In the genomic region with DNA sequence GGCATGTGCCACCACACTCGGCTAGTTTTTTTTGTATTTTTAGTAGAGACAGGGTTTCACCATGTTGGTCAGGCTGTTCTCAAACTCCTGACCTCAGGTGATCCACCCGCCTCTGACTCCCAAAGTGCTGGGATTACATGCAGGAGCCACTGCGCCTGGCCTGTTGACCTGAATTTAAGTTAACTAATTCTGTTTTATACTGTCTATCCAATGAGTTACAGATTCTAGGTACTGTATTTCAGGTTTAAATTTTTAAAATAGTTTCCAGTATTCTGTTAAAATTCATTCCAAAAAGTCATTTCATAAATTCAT, we compare ENCODE assay signal across 12 cellular contexts. TPM values are rescaled to one million over a fixed set of nuclear protein-coding genes. Genes with fewer than 3 reads are reported as not detected.
DNase-seq lines count a peak whose midpoint lies in the region; ATAC-seq, FAIRE-seq and TF ChIP-seq lines count a peak whose summit lies in the region.
"Not testable (repeated sequence)": the region's sequence is repeated elsewhere in the genome, so short reads cannot be mapped to it uniquely, and the experiment has no call there.
"Had no signal": no experiment of that assay in that cellular context is flagged by ENCODE, and none has a peak within 500 bp of the region (broad histone marks: within the 10 kb centered on the region; RNA-seq: fewer than 3 reads in every experiment).

No MANE protein-coding gene starts in this region.

- intact Hi-C loops in PC-3 (cut with micrococcal nuclease); gastrocnemius medialis (cut with DNase I; ENCODE audit: low total_unique reads): not testable (repeated sequence)

- not testable (repeated sequence) for H3K36me3 ChIP-seq in CD4-positive, CD25-positive, alpha-beta regulatory T cell (ENCODE audit: control insufficient read depth, insufficient read depth, low read length); PC-3 (ENCODE audit: low read depth, low read length); gastrocnemius medialis

- BruUV-seq in PC-3 (replicated peaks; lab: Mats Ljungman, UMichigan) = not testable (repeated sequence)

- ATAC-seq in A549; CD4-positive, CD25-positive, alpha-beta regulatory T cell (ENCODE audit: low read depth in 2 of 2); PC-3; activated T-cell treated with anti-CD3 and anti-CD28 coated beads, Interleukin-2, amount 50 U/mL, for 72 hours (replicated peaks in 1 of 2); effector memory CD8-positive, alpha-beta T cell (replicated peaks); gastrocnemius medialis; stimulated activated memory B cell treated with anti-CD40 and anti-IgM and Interleukin-4, amounts not matched to agents 10 μg/mL and 1 μg/mL and 100 μg/mL, for 72 hours: not testable (repeated sequence)

- peak overlapping the region in 3 of 4 donors; percentile 38 to 67 (median 66) for H3K4me3 Mint-ChIP-seq in CD4-positive, CD25-positive, alpha-beta regulatory T cell
- not testable (repeated sequence) for H3K4me3 Mint-ChIP-seq in activated T-cell treated with anti-CD3 and anti-CD28 coated beads, Interleukin-2, amount 50 U/mL, for 72 hours; effector memory CD8-positive, alpha-beta T cell; stimulated activated memory B cell treated with anti-CD40 and anti-IgM and Interleukin-4, amounts not matched to agents 10 μg/mL and 1 μg/mL and 100 μg/mL, for 72 hours

- TF ChIP-seq CTCF in A549 (IDR thresholded peaks at IDR 0.05); PC-3 (conservative IDR thresholded peaks at IDR 0.05; ENCODE audit: low read depth, low read length); gastrocnemius medialis (IDR thresholded peaks at IDR 0.05 in 4 of 5, conservative IDR thresholded peaks at IDR 0.05 in 1 of 5): not testable (repeated sequence)

- not testable (repeated sequence) for H3K9ac ChIP-seq in PC-3 (ENCODE audit: low read length)

- H2AFZ ChIP-seq in PC-3 (ENCODE audit: low read length) = not testable (repeated sequence)

- not testable (repeated sequence) for H3K9me2 ChIP-seq in PC-3 (replicated peaks; ENCODE audit: low read length)

- H3K36me3 Mint-ChIP-seq in CD4-positive, CD25-positive, alpha-beta regulatory T cell; activated T-cell treated with anti-CD3 and anti-CD28 coated beads, Interleukin-2, amount 50 U/mL, for 72 hours (ENCODE audit: insufficient read depth in 2 of 2); effector memory CD8-positive, alpha-beta T cell (ENCODE audit: insufficient read depth); stimulated activated memory B cell treated with anti-CD40 and anti-IgM and Interleukin-4, amounts not matched to agents 10 μg/mL and 1 μg/mL and 100 μg/mL, for 72 hours: not testable (repeated sequence)

- POLR2A ChIA-PET in A549 (lab: Yijun Ruan, JAX) = not testable (repeated sequence)
- POLR2A ChIA-PET in PC-3 (lab: Charles Lee; ENCODE audit: unreplicated experiment) = interaction anchor here (0.5 kb wide), 1 partner anchor 30 kb away, joined by 13 read pairs; no protein-coding TSS in a partner anchor

- DNase-seq in A549 (ENCODE audit: low read depth in 1 of 2, low spot score in 1 of 2); CD4-positive, CD25-positive, alpha-beta regulatory T cell; PC-3; activated T-cell treated with anti-CD3 and anti-CD28 coated beads, Interleukin-2, amount 50 U/mL, for 72 hours; effector memory CD8-positive, alpha-beta T cell; gastrocnemius medialis: not testable (repeated sequence)
- peak; percentile 30 for DNase-seq in mesenteric fat pad (ENCODE audit: low spot score)

- CTCF ChIA-PET in A549 (lab: Yijun Ruan, JAX) = interaction anchor here (0.6 to 6.6 kb wide), 6 partner anchors 30 to 110 kb away, joined by 3 to 90 read pairs (median 4); no protein-coding TSS in a partner anchor
- CTCF ChIA-PET in PC-3 (lab: Charles Lee) = not testable (repeated sequence)

- 68% methylated on average over 3 of the region's 3 CpGs for WGBS in A549 (ENCODE audit: missing lambda C conversion rate)

- not testable (repeated sequence) for H3K9me3 Mint-ChIP-seq in CD4-positive, CD25-positive, alpha-beta regulatory T cell; activated T-cell treated with anti-CD3 and anti-CD28 coated beads, Interleukin-2, amount 50 U/mL, for 72 hours; effector memory CD8-positive, alpha-beta T cell; stimulated activated memory B cell treated with anti-CD40 and anti-IgM and Interleukin-4, amounts not matched to agents 10 μg/mL and 1 μg/mL and 100 μg/mL, for 72 hours

- TF ChIP-seq RAD21 in A549 (conservative IDR thresholded peaks at IDR 0.05 in 1 of 2, IDR thresholded peaks at IDR 0.05 in 1 of 2) = not testable (repeated sequence)

- H3K27ac Mint-ChIP-seq in CD4-positive, CD25-positive, alpha-beta regulatory T cell = peak overlapping the region; percentile 17 to 88 (median 82)
- H3K27ac Mint-ChIP-seq in activated T-cell treated with anti-CD3 and anti-CD28 coated beads, Interleukin-2, amount 50 U/mL, for 72 hours = peak overlapping the region; percentile 85
- H3K27ac Mint-ChIP-seq in effector memory CD8-positive, alpha-beta T cell = peak overlapping the region; percentile 11 to 90
- H3K27ac Mint-ChIP-seq in stimulated activated memory B cell treated with anti-CD40 and anti-IgM and Interleukin-4, amounts not matched to agents 10 μg/mL and 1 μg/mL and 100 μg/mL, for 72 hours = peak overlapping the region; percentile 79

- not testable (repeated sequence) for H3K4me3 ChIP-seq in A549; PC-3 (ENCODE audit: low read length); gastrocnemius medialis
- peak overlapping the region; percentile 68 for H3K4me3 ChIP-seq in CD4-positive, CD25-positive, alpha-beta regulatory T cell (ENCODE audit: low read depth, low read length)

- H3K4me1 Mint-ChIP-seq in CD4-positive, CD25-positive, alpha-beta regulatory T cell = peaks cover 30 to 81% (median 48%) of the 10 kb centered on the region in 4 donors
- peaks cover 38% of the 10 kb centered on the region for H3K4me1 Mint-ChIP-seq in activated T-cell treated with anti-CD3 and anti-CD28 coated beads, Interleukin-2, amount 50 U/mL, for 72 hours (ENCODE audit: low read depth)
- peaks cover 14 to 42% of the 10 kb centered on the region in 2 donors for H3K4me1 Mint-ChIP-seq in effector memory CD8-positive, alpha-beta T cell (ENCODE audit: low read depth in 2 of 2)
- peaks cover 45% of the 10 kb centered on the region for H3K4me1 Mint-ChIP-seq in stimulated activated memory B cell treated with anti-CD40 and anti-IgM and Interleukin-4, amounts not matched to agents 10 μg/mL and 1 μg/mL and 100 μg/mL, for 72 hours

- TF ChIP-seq EP300 in A549 (IDR thresholded peaks at IDR 0.05) = not testable (repeated sequence)

- peaks cover 18% of the 10 kb centered on the region; the same call in 1 of the 2 replicates for H4K20me1 ChIP-seq in PC-3 (ENCODE audit: low read length)

- not testable (repeated sequence) for H3K9me3 ChIP-seq in A549; CD4-positive, CD25-positive, alpha-beta regulatory T cell (ENCODE audit: control insufficient read depth in 2 of 2, low read length in 2 of 2); PC-3 (ENCODE audit: low read length); gastrocnemius medialis

- H3K4me2 ChIP-seq in A549 = peak overlapping the region; percentile 71
- H3K4me2 ChIP-seq in PC-3 (ENCODE audit: low read length) = 0 out of 2 replicates have a peak overlapping the region, but pooled peaks have one; percentile 61

- H3K4me1 ChIP-seq in A549 (peaks cover 65% of the 10 kb centered on the region), PC-3 (ENCODE audit: insufficient read depth, low read length) (peaks cover 44% of the 10 kb centered on the region), gastrocnemius medialis (peaks cover 44 to 65% of the 10 kb centered on the region in 2 donors)
- H3K4me1 ChIP-seq in CD4-positive, CD25-positive, alpha-beta regulatory T cell (ENCODE audit: control insufficient read depth, insufficient read depth, low read length, poor library complexity, severe bottlenecking) = peaks cover 42% of the 10 kb centered on the region

- in situ Hi-C loops in gastrocnemius medialis (cut with MboI; ENCODE audit: low sequenced_read_pairs in 4 of 4) = not testable (repeated sequence)

- H3F3A ChIP-seq in PC-3 (ENCODE audit: low read length, unreplicated experiment) = not testable (repeated sequence)

- H3K79me2 ChIP-seq in PC-3 (ENCODE audit: low read length) = peaks cover 99% of the 10 kb centered on the region

- not testable (repeated sequence) for FAIRE-seq in A549 (lab: Jason Lieb, UNC)

- H3K27ac ChIP-seq in A549 (peak overlapping the region; percentile 22 to 82; a peak in 3 of 6 replicates), gastrocnemius medialis (peak overlapping the region in 3 of 4 donors; percentile 44 to 77 (median 63))
- H3K27ac ChIP-seq in CD4-positive, CD25-positive, alpha-beta regulatory T cell (ENCODE audit: insufficient read depth, low read length, poor library complexity, severe bottlenecking); PC-3 (ENCODE audit: low read length): not testable (repeated sequence)

- TF ChIP-seq POLR2A in A549 (IDR thresholded peaks at IDR 0.05; ENCODE audit: low read length); gastrocnemius medialis (IDR thresholded peaks at IDR 0.05): not testable (repeated sequence)

- not testable (repeated sequence) for H3K27me3 ChIP-seq in CD4-positive, CD25-positive, alpha-beta regulatory T cell (ENCODE audit: control insufficient read depth, insufficient read depth, low read length); PC-3 (ENCODE audit: low read length); gastrocnemius medialis

- H3K27me3 Mint-ChIP-seq in CD4-positive, CD25-positive, alpha-beta regulatory T cell; activated T-cell treated with anti-CD3 and anti-CD28 coated beads, Interleukin-2, amount 50 U/mL, for 72 hours (ENCODE audit: low read depth); effector memory CD8-positive, alpha-beta T cell; stimulated activated memory B cell treated with anti-CD40 and anti-IgM and Interleukin-4, amounts not matched to agents 10 μg/mL and 1 μg/mL and 100 μg/mL, for 72 hours: not testable (repeated sequence)

RNA-seq across cellular contexts. Expression of gene UBE2R2, which starts 30.9 kb away (rescaled TPM):
- polyA plus RNA-seq in A549 (2011; rRNA removed) = 44.9 and 48.1 TPM in 2 replicates
- polyA plus RNA-seq in A549 (2012; cell fraction: cytosol; rRNA removed) = 19.9 and 20.4 TPM in 2 replicates
- polyA plus RNA-seq in A549 (2012; cell fraction: nucleus; rRNA removed) = 10.2 and 11.6 TPM in 2 replicates
- polyA plus RNA-seq in A549 (2017; fragmentation: RNase III; extraction: RNeasy Plus Mini Kit Qiagen cat#74134 plus additional on column Dnase treatment) = 37.9 to 41.7 TPM (median 41.2 TPM) in 3 replicates
- 34.8 and 36.2 TPM in 2 replicates for polyA minus RNA-seq in A549 (2011; rRNA and poly(A)+ RNA removed)
- 33.3 TPM for total RNA-seq in CD4-positive, CD25-positive, alpha-beta regulatory T cell
- polyA plus RNA-seq in CD4-positive, CD25-positive, alpha-beta regulatory T cell = 10 to 100 TPM; 14.8 to 20.3 (median 15.8) TPM
- total RNA-seq in PC-3 (2014; rRNA removed) = 18.4 and 20.9 TPM in 2 replicates
- total RNA-seq in activated T-cell treated with anti-CD3 and anti-CD28 coated beads, Interleukin-2, amount 50 U/mL, for 72 hours = 10 to 100 TPM; 58.1 to 59.7 TPM
- 43.6 TPM for total RNA-seq in mesenteric fat pad
- total RNA-seq in gastrocnemius medialis = 10 to 100 TPM; 32.5 to 47.3 (median 41.9) TPM

RNA-seq across cellular contexts. Expression of gene PRSS3, which starts 52.5 kb away (rescaled TPM):
- polyA plus RNA-seq in A549 (2011; rRNA removed) (2.0 and 3.3 TPM in 2 replicates), A549 (2017; fragmentation: RNase III; extraction: RNeasy Plus Mini Kit Qiagen cat#74134 plus additional on column Dnase treatment) (1.9 to 4.3 TPM (median 4.0 TPM) in 3 replicates)
- 1.0 and 1.2 TPM in 2 replicates for polyA plus RNA-seq in A549 (2012; cell fraction: cytosol; rRNA removed)
- 0.59 and 1.3 TPM in 2 replicates for polyA plus RNA-seq in A549 (2012; cell fraction: nucleus; rRNA removed)
- 2.9 and 3.7 TPM in 2 replicates for polyA minus RNA-seq in A549 (2011; rRNA and poly(A)+ RNA removed)
- total RNA-seq in CD4-positive, CD25-positive, alpha-beta regulatory T cell = not detected
- not detected for polyA plus RNA-seq in CD4-positive, CD25-positive, alpha-beta regulatory T cell
- total RNA-seq in PC-3 (2014; rRNA removed) (225 and 240 TPM in 2 replicates), mesenteric fat pad (not detected), gastrocnemius medialis (under 1 TPM in 1 of 4 donors, not detected in 3; 0.46 TPM)
- total RNA-seq in activated T-cell treated with anti-CD3 and anti-CD28 coated beads, Interleukin-2, amount 50 U/mL, for 72 hours = not detected
- total RNA-seq: A172, H4, HepG2 had no signal
- polyA plus RNA-seq: HepG2, IgD-negative memory B cell had no signal

Comparison
In these comparisons a context has a peak if more than half of its experiments do, and no peak if none do; other contexts are left out.
1. RNA of gene PRSS3, which starts 52.5 kb away (total RNA-seq): 225 to 240 TPM in PC-3; not detected in mesenteric fat pad (single experiment), not detected in CD4-positive, CD25-positive, alpha-beta regulatory T cell (single experiment), not detected in activated T-cell treated with anti-CD3 and anti-CD28 coated beads, Interleukin-2, amount 50 U/mL, for 72 hours and 0.46 TPM in gastrocnemius medialis; every median in the first group is over 100 times any median in the second.
2. Peak in every context shown above with its lines, with median percentiles within 50 percentile points of each other: H3K27ac Mint-ChIP-seq.